In genomic region chr7:11130012-11130411, GRCh38 we compare ENCODE assay signal across 15 cellular contexts.
DNase-seq lines count a peak whose midpoint lies in the region; ATAC-seq, FAIRE-seq and TF ChIP-seq lines count a peak whose summit lies in the region.
"Had no signal": no experiment of that assay in that cellular context is flagged by ENCODE, and none has a peak within 500 bp of the region (broad histone marks: within the 10 kb centered on the region; RNA-seq: fewer than 3 reads in every experiment).

No MANE protein-coding gene starts in this region.

- in situ Hi-C loops in astrocyte of the spinal cord (cut with HindIII; ENCODE audit: low sequenced_read_pairs) = no loop called here

- FAIRE-seq in GM12891 (lab: Jason Lieb, UNC) = no peak

- H3K9me3 Mint-ChIP-seq in natural killer cell = no peaks in the 10 kb centered on the region
- H3K9me3 Mint-ChIP-seq: CD14-positive monocyte; naive thymus-derived CD8-positive, alpha-beta T cell; T-helper 1 cell treated with Interleukin-12 subunit alpha and Interleukin-12 subunit beta and Interleukin-4 antibody, amounts not matched to agents 30 μg/mL and 1 μg/mL, for 36 hours had no signal

- no peak overlapping the region for H3K4me3 ChIP-seq in astrocyte of the spinal cord (ENCODE audit: low read depth, low read length)
- H3K4me3 ChIP-seq: thoracic aorta had no signal

- intact Hi-C loops in natural killer cell (cut with micrococcal nuclease) = no loop called here

- no peaks in the 10 kb centered on the region for H3K36me3 Mint-ChIP-seq in natural killer cell

- H3K4me3 Mint-ChIP-seq in natural killer cell = no peak overlapping the region
- H3K4me3 Mint-ChIP-seq: activated naive CD8-positive, alpha-beta T cell; CD14-positive monocyte; naive thymus-derived CD8-positive, alpha-beta T cell; T-helper 1 cell treated with Interleukin-12 subunit alpha and Interleukin-12 subunit beta and Interleukin-4 antibody, amounts not matched to agents 30 μg/mL and 1 μg/mL, for 36 hours had no signal

- no peak for TF ChIP-seq CTCF in astrocyte of the spinal cord (IDR thresholded peaks at IDR 0.05; ENCODE audit: low read depth, low read length)
- TF ChIP-seq CTCF in natural killer cell (IDR thresholded peaks at IDR 0.05) = no peak

- H3K27ac Mint-ChIP-seq in natural killer cell = no peak overlapping the region
- H3K27ac Mint-ChIP-seq: activated naive CD8-positive, alpha-beta T cell; CD14-positive monocyte; naive thymus-derived CD8-positive, alpha-beta T cell; T-helper 1 cell treated with Interleukin-12 subunit alpha and Interleukin-12 subunit beta and Interleukin-4 antibody, amounts not matched to agents 30 μg/mL and 1 μg/mL, for 36 hours had no signal

- ATAC-seq in natural killer cell (peak in 2 of 3 donors; percentile 66 to 74), HG03025 (IDR thresholded peaks at IDR 0.05; ENCODE audit: low FRiP score, unreplicated experiment) (no peak), HG02610 (IDR thresholded peaks at IDR 0.05; ENCODE audit: unreplicated experiment) (no peak), GM21528 (IDR thresholded peaks at IDR 0.05; ENCODE audit: low FRiP score, unreplicated experiment) (no peak)
- ATAC-seq: naive thymus-derived CD8-positive, alpha-beta T cell; sciatic nerve had no signal

- TF ChIP-seq POLR2A in GM12891 (IDR thresholded peaks at IDR 0.05; ENCODE audit: low read depth, low read length) = no peak

- H3K4me1 Mint-ChIP-seq in natural killer cell = peaks cover 43% of the 10 kb centered on the region in 2 donors

- H3K27me3 Mint-ChIP-seq in natural killer cell (ENCODE audit: low read depth in 2 of 2) = no peaks in the 10 kb centered on the region
- H3K27me3 Mint-ChIP-seq: activated naive CD8-positive, alpha-beta T cell; naive thymus-derived CD8-positive, alpha-beta T cell had no signal

- DNase-seq in Daoy (ENCODE audit: low read depth) (peak; percentile 52), M059J (ENCODE audit: low read depth) (peak; percentile 18), astrocyte of the spinal cord (ENCODE audit: low read depth, low spot score) (peak; percentile 56), natural killer cell (no peak), GM12891 (ENCODE audit: insufficient read length, low spot score) (no peak)
- DNase-seq: activated CD4-positive, alpha-beta T cell treated with anti-CD3 and anti-CD28 coated beads, Interleukin-2, amount 50 U/mL, for 4 hours; naive thymus-derived CD8-positive, alpha-beta T cell had no signal

TF ChIP-seq in GM12891, 5 proteins besides CTCF, POLR2A, EP300 and RAD21:
- no peak for TF ChIP-seq POU2F2 (IDR thresholded peaks at IDR 0.05; ENCODE audit: low read depth, low read length)
- no peak for TF ChIP-seq SPI1 (IDR thresholded peaks at IDR 0.05; ENCODE audit: low read depth, low read length)

Comparison
In these comparisons a context has a peak if more than half of its experiments do, and no peak if none do; other contexts are left out.
1. DNase-seq: peak in Daoy (single experiment), M059J (single experiment) and astrocyte of the spinal cord (single experiment); none in natural killer cell (single experiment) and GM12891 (single experiment).
2. ATAC-seq: peak in natural killer cell (2 of 3); none in HG03025 (single experiment), HG02610 (single experiment) and GM21528 (single experiment).